16 cellular contexts compared by ENCODE assay signal in the genomic region with DNA sequence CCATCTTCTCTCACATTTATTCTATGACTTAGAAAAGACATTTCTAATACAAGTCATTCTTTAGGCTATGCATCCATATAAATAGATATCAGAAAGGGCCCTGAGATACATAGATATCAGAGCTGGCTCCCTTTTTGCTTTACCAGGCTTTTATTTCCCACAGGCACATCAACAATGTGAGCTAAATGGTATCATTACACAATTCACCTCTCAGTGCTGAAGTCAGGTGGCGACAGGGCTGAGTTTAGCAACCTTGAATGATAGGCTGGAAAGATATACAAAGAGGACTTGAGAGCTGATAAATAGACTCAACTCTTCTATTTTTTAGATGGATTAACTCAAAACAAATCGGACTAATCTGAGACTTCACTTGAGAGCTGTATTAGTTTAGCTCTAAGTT.
"Had no signal": no experiment of that assay in that cellular context is flagged by ENCODE, and none has a peak within 500 bp of the region (broad histone marks: within the 10 kb centered on the region; RNA-seq: fewer than 3 reads in every experiment).

No MANE protein-coding gene starts in this region.

- H3K4me3 Mint-ChIP-seq: activated T-cell treated with anti-CD3 and anti-CD28 coated beads, Interleukin-2, amount 50 U/mL, for 72 hours; nephron progenitor cell had no signal

- H3K27ac ChIP-seq: esophagus muscularis mucosa, right atrium auricular region, tibial nerve had no signal

- H3K9me3 Mint-ChIP-seq: activated T-cell treated with anti-CD3 and anti-CD28 coated beads, Interleukin-2, amount 50 U/mL, for 72 hours; nephron progenitor cell had no signal

- H3K27ac Mint-ChIP-seq: activated T-cell treated with anti-CD3 and anti-CD28 coated beads, Interleukin-2, amount 50 U/mL, for 72 hours; nephron progenitor cell; progenitor cell of endocrine pancreas had no signal

- H3K9me3 ChIP-seq: esophagus muscularis mucosa, right atrium auricular region, tibial nerve had no signal

- H3K4me1 ChIP-seq: esophagus muscularis mucosa, right atrium auricular region, tibial nerve had no signal

- H3K4me1 Mint-ChIP-seq: nephron progenitor cell had no signal

- H3K27me3 ChIP-seq: esophagus muscularis mucosa, right atrium auricular region, tibial nerve had no signal

- DNase-seq: activated CD4-positive, alpha-beta T cell treated with anti-CD3 and anti-CD28 coated beads, Interleukin-2, amount 50 U/mL, for 4 hours; activated effector memory CD4-positive, alpha-beta T cell treated with anti-CD3 and anti-CD28 coated beads, Interleukin-2, amount 50 U/mL, for 16 hours; activated naive CD4-positive, alpha-beta T cell treated with anti-CD3 and anti-CD28 coated beads, Interleukin-2, amount 50 U/mL, for 16 hours; activated T-cell treated with anti-CD3 and anti-CD28 coated beads, Interleukin-2, amount 50 U/mL, for 72 hours; cerebellar nuclear complex; effector CD4-positive, alpha-beta T cell; left cardiac atrium; nephron progenitor cell; occipital lobe; stimulated activated CD4-positive, alpha-beta T cell treated with anti-CD3 and anti-CD28 coated beads, Interleukin-2, amount 100 ng/mL, for 24 hours; stimulated activated naive CD8-positive, alpha-beta T cell treated with anti-CD3 and anti-CD28 coated beads, Interleukin-15, Interleukin-2, amounts not matched to agents 100 U/mL and 50 U/mL, for 24 hours; substantia nigra had no signal

- H3K36me3 ChIP-seq: esophagus muscularis mucosa, right atrium auricular region, tibial nerve had no signal

- H3K4me3 ChIP-seq: esophagus muscularis mucosa, right atrium auricular region, tibial nerve had no signal

- ATAC-seq: activated T-cell treated with anti-CD3 and anti-CD28 coated beads, Interleukin-2, amount 50 U/mL, for 72 hours; left cardiac atrium; stimulated activated naive CD8-positive, alpha-beta T cell treated with anti-CD3 and anti-CD28 coated beads, Interleukin-15, Interleukin-2, amounts not matched to agents 100 U/mL and 50 U/mL, for 24 hours had no signal
